In genomic region chr3:185677146-185677829, GRCh38 we compare ENCODE assay signal across 9 cellular contexts.
DNase-seq lines count a peak whose midpoint lies in the region; ATAC-seq and TF ChIP-seq lines count a peak whose summit lies in the region.
"Had no signal": no experiment of that assay in that cellular context is flagged by ENCODE, and none has a peak within 500 bp of the region (broad histone marks: within the 10 kb centered on the region; RNA-seq: fewer than 3 reads in every experiment).

No MANE protein-coding gene starts in this region.

- no peaks in the 10 kb centered on the region for H3K4me1 ChIP-seq in left lung

- peaks cover 0 to 1% of the 10 kb centered on the region in 2 donors for H3K9me3 ChIP-seq in left lung

- no peak overlapping the region for H3K27ac Mint-ChIP-seq in activated T-helper 17 cell treated with anti-CD3 and anti-CD28 coated beads, Interleukin-2, amount 50 U/mL, for 72 hours

- H3K9me3 Mint-ChIP-seq in activated T-helper 17 cell treated with anti-CD3 and anti-CD28 coated beads, Interleukin-2, amount 50 U/mL, for 72 hours: peaks cover 14% of the 10 kb centered on the region

- H3K4me3 ChIP-seq in brain microvascular endothelial cell (ENCODE audit: low read depth, low read length) (no peak overlapping the region), left lung (no peak overlapping the region)

- no peak overlapping the region for H3K27ac ChIP-seq in brain microvascular endothelial cell
- no peak overlapping the region for H3K27ac ChIP-seq in left lung

- H3K36me3 Mint-ChIP-seq in activated T-helper 17 cell treated with anti-CD3 and anti-CD28 coated beads, Interleukin-2, amount 50 U/mL, for 72 hours (ENCODE audit: low read depth): no peaks in the 10 kb centered on the region

- TF ChIP-seq CTCF in brain microvascular endothelial cell (IDR thresholded peaks at IDR 0.05; ENCODE audit: low read depth, low read length, missing control alignments) (peak; percentile 88), left lung (IDR thresholded peaks at IDR 0.05) (peak; percentile 63 to 68)

- in situ Hi-C loops in brain microvascular endothelial cell (cut with HindIII; ENCODE audit: low pct_ligation_motif_present, low sequenced_read_pairs): no loop called here

- no peak overlapping the region for H3K4me3 Mint-ChIP-seq in activated T-helper 17 cell treated with anti-CD3 and anti-CD28 coated beads, Interleukin-2, amount 50 U/mL, for 72 hours

- H3K27me3 Mint-ChIP-seq in activated T-helper 17 cell treated with anti-CD3 and anti-CD28 coated beads, Interleukin-2, amount 50 U/mL, for 72 hours: peaks cover 51% of the 10 kb centered on the region

- H3K36me3 ChIP-seq in brain microvascular endothelial cell (replicated peaks) (peaks cover 44% of the 10 kb centered on the region), left lung (peaks cover 0 to 5% of the 10 kb centered on the region in 2 donors)

- intact Hi-C loops in left lung (cut with DNase I): no loop called here

- ATAC-seq in GM21529 (IDR thresholded peaks at IDR 0.05; ENCODE audit: unreplicated experiment) (peak; percentile 59), left lung (peak; percentile 93), GM18873 (IDR thresholded peaks at IDR 0.05; ENCODE audit: low FRiP score, unreplicated experiment) (no peak)
- no peak for ATAC-seq in activated T-helper 17 cell treated with anti-CD3 and anti-CD28 coated beads, Interleukin-2, amount 50 U/mL, for 72 hours (replicated peaks)

- H3K27me3 ChIP-seq in brain microvascular endothelial cell (replicated peaks): no peaks in the 10 kb centered on the region
- no peaks in the 10 kb centered on the region for H3K27me3 ChIP-seq in left lung

- DNase-seq in CD1c-positive myeloid dendritic cell (ENCODE audit: extremely low spot score) (peak; percentile 60), NCI-H510A (lab: John Stamatoyannopoulos, UW) (peak; percentile 1), brain microvascular endothelial cell (peak; percentile 77), left lung (no peak)
- DNase-seq in stimulated activated naive CD4-positive, alpha-beta T cell (lab: John Stamatoyannopoulos, UW): no peak
- DNase-seq: right cardiac atrium had no signal

- H3K4me1 Mint-ChIP-seq in activated T-helper 17 cell treated with anti-CD3 and anti-CD28 coated beads, Interleukin-2, amount 50 U/mL, for 72 hours: no peaks in the 10 kb centered on the region

Comparison
In these comparisons a context has a peak if more than half of its experiments do, and no peak if none do; other contexts are left out.
1. DNase-seq: peak in CD1c-positive myeloid dendritic cell (single experiment), NCI-H510A (single experiment) and brain microvascular endothelial cell (single experiment); none in left lung (0 of 2) and stimulated activated naive CD4-positive, alpha-beta T cell (0 of 6).
2. ATAC-seq: peak in GM21529 (single experiment) and left lung (single experiment); none in activated T-helper 17 cell treated with anti-CD3 and anti-CD28 coated beads, Interleukin-2, amount 50 U/mL, for 72 hours (single experiment) and GM18873 (single experiment).